Comparison of ENCODE assay signal across 1 cellular context in the genomic region with DNA sequence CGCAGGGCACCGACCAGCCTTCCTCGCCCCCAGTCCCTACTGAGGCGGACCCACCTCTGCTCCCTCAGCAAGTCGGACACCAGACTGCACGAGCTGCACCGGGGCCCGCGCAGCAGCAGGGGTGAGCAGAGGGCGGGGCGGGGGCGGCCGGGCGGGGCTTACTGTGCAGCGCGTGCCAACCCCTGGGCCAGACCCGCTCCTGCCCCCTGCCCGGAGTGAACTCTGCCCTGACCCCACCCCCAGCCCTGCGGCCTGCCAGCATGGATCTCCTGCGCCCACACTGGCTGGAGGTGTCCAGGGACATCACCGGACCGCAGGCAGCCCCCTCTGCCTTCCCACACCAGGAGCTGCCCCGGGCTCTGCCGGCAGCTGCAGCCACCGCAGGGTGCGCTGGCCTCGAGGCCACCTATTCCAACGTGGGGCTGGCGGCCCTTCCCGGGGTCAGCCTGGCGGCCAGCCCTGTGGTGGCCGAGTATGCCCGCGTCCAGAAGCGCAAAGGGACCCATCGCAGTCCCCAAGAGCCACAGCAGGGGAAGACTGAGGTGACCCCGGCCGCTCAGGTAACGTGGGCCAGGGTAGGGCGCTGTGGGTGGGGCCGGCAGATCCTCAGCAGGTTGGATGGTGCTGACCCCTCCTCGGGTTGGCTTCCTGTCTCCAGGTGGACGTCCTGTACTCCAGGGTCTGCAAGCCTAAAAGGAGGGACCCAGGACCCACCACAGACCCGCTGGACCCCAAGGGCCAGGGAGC.
A peak's percentile ranks its signal among the peaks of the same experiment; 100 is the strongest.
TF ChIP-seq lines count a peak whose summit lies in the region.

No MANE protein-coding gene starts in this region.

TF ChIP-seq in HepG2, 621 proteins besides CTCF, POLR2A, EP300 and RAD21 (continued from another document and continues in another):
- TF ChIP-seq, protein P1, sequence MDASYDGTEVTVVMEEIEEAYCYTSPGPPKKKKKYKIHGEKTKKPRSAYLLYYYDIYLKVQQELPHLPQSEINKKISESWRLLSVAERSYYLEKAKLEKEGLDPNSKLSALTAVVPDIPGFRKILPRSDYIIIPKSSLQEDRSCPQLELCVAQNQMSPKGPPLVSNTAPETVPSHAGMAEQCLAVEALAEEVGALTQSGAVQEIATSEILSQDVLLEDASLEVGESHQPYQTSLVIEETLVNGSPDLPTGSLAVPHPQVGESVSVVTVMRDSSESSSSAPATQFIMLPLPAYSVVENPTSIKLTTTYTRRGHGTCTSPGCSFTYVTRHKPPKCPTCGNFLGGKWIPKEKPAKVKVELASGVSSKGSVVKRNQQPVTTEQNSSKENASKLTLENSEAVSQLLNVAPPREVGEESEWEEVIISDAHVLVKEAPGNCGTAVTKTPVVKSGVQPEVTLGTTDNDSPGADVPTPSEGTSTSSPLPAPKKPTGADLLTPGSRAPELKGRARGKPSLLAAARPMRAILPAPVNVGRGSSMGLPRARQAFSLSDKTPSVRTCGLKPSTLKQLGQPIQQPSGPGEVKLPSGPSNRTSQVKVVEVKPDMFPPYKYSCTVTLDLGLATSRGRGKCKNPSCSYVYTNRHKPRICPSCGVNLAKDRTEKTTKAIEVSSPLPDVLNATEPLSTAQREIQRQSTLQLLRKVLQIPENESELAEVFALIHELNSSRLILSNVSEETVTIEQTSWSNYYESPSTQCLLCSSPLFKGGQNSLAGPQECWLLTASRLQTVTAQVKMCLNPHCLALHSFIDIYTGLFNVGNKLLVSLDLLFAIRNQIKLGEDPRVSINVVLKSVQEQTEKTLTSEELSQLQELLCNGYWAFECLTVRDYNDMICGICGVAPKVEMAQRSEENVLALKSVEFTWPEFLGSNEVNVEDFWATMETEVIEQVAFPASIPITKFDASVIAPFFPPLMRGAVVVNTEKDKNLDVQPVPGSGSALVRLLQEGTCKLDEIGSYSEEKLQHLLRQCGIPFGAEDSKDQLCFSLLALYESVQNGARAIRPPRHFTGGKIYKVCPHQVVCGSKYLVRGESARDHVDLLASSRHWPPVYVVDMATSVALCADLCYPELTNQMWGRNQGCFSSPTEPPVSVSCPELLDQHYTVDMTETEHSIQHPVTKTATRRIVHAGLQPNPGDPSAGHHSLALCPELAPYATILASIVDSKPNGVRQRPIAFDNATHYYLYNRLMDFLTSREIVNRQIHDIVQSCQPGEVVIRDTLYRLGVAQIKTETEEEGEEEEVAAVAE (CRISPR knock-in tag; IDR thresholded peaks at IDR 0.05; ENCODE audit: borderline replicate concordance): peak; percentile 90
- TF ChIP-seq SMARCC2 (IDR thresholded peaks at IDR 0.05): no peak
- TF ChIP-seq, protein P2, sequence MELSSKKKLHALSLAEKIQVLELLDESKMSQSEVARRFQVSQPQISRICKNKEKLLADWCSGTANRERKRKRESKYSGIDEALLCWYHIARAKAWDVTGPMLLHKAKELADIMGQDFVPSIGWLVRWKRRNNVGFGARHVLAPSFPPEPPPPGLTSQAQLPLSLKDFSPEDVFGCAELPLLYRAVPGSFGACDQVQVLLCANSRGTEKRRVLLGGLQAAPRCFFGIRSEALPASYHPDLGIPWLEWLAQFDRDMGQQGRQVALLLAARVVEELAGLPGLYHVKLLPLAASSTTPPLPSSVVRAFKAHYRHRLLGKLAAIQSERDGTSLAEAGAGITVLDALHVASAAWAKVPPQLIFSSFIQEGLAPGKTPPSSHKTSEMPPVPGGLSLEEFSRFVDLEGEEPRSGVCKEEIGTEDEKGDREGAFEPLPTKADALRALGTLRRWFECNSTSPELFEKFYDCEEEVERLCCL (CRISPR knock-in tag; IDR thresholded peaks at IDR 0.05; ENCODE audit: borderline replicate concordance): peak; percentile 81
- TF ChIP-seq NR2F2 (IDR thresholded peaks at IDR 0.05; ENCODE audit: borderline replicate concordance, low read depth): peak; percentile 88; the same call in 1 of the 2 replicates
- TF ChIP-seq, protein P3, sequence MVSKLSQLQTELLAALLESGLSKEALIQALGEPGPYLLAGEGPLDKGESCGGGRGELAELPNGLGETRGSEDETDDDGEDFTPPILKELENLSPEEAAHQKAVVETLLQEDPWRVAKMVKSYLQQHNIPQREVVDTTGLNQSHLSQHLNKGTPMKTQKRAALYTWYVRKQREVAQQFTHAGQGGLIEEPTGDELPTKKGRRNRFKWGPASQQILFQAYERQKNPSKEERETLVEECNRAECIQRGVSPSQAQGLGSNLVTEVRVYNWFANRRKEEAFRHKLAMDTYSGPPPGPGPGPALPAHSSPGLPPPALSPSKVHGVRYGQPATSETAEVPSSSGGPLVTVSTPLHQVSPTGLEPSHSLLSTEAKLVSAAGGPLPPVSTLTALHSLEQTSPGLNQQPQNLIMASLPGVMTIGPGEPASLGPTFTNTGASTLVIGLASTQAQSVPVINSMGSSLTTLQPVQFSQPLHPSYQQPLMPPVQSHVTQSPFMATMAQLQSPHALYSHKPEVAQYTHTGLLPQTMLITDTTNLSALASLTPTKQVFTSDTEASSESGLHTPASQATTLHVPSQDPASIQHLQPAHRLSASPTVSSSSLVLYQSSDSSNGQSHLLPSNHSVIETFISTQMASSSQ (IDR thresholded peaks at IDR 0.05; ENCODE audit: low read depth): peak; percentile 65; the same call in 1 of the 2 replicates
- TF ChIP-seq, protein P3 (CRISPR knock-in tag; IDR thresholded peaks at IDR 0.05; ENCODE audit: borderline replicate concordance): peak; percentile 90
- TF ChIP-seq, protein P4, sequence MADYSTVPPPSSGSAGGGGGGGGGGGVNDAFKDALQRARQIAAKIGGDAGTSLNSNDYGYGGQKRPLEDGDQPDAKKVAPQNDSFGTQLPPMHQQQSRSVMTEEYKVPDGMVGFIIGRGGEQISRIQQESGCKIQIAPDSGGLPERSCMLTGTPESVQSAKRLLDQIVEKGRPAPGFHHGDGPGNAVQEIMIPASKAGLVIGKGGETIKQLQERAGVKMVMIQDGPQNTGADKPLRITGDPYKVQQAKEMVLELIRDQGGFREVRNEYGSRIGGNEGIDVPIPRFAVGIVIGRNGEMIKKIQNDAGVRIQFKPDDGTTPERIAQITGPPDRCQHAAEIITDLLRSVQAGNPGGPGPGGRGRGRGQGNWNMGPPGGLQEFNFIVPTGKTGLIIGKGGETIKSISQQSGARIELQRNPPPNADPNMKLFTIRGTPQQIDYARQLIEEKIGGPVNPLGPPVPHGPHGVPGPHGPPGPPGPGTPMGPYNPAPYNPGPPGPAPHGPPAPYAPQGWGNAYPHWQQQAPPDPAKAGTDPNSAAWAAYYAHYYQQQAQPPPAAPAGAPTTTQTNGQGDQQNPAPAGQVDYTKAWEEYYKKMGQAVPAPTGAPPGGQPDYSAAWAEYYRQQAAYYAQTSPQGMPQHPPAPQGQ (CRISPR knock-in tag; IDR thresholded peaks at IDR 0.05; ENCODE audit: borderline replicate concordance): 0 out of 2 replicates have a peak, but pooled peaks have one; percentile 67
- TF ChIP-seq, protein P5, sequence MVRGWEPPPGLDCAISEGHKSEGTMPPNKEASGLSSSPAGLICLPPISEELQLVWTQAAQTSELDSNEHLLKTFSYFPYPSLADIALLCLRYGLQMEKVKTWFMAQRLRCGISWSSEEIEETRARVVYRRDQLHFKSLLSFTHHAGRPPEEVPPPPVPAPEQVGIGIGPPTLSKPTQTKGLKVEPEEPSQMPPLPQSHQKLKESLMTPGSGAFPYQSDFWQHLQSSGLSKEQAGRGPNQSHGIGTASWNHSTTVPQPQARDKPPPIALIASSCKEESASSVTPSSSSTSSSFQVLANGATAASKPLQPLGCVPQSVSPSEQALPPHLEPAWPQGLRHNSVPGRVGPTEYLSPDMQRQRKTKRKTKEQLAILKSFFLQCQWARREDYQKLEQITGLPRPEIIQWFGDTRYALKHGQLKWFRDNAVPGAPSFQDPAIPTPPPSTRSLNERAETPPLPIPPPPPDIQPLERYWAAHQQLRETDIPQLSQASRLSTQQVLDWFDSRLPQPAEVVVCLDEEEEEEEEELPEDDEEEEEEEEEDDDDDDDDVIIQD (CRISPR knock-in tag; IDR thresholded peaks at IDR 0.05; ENCODE audit: low read depth): 0 out of 2 replicates have a peak, but pooled peaks have one; percentile 22
- peak; percentile 81; the same call in 1 of the 2 replicates for TF ChIP-seq BRCA1 (CRISPR knock-in tag; IDR thresholded peaks at IDR 0.05)
- TF ChIP-seq SRSF4 (IDR thresholded peaks at IDR 0.05; ENCODE audit: low read depth, low read length, poor library complexity, severe bottlenecking): peak; percentile 53
- TF ChIP-seq, protein P6, sequence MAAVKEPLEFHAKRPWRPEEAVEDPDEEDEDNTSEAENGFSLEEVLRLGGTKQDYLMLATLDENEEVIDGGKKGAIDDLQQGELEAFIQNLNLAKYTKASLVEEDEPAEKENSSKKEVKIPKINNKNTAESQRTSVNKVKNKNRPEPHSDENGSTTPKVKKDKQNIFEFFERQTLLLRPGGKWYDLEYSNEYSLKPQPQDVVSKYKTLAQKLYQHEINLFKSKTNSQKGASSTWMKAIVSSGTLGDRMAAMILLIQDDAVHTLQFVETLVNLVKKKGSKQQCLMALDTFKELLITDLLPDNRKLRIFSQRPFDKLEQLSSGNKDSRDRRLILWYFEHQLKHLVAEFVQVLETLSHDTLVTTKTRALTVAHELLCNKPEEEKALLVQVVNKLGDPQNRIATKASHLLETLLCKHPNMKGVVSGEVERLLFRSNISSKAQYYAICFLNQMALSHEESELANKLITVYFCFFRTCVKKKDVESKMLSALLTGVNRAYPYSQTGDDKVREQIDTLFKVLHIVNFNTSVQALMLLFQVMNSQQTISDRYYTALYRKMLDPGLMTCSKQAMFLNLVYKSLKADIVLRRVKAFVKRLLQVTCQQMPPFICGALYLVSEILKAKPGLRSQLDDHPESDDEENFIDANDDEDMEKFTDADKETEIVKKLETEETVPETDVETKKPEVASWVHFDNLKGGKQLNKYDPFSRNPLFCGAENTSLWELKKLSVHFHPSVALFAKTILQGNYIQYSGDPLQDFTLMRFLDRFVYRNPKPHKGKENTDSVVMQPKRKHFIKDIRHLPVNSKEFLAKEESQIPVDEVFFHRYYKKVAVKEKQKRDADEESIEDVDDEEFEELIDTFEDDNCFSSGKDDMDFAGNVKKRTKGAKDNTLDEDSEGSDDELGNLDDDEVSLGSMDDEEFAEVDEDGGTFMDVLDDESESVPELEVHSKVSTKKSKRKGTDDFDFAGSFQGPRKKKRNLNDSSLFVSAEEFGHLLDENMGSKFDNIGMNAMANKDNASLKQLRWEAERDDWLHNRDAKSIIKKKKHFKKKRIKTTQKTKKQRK (IDR thresholded peaks at IDR 0.05; ENCODE audit: low read length): no peak
- peak; percentile 74 for TF ChIP-seq ZNF543 (CRISPR knock-in tag; IDR thresholded peaks at IDR 0.05)
- TF ChIP-seq ZFX (CRISPR knock-in tag; IDR thresholded peaks at IDR 0.05; ENCODE audit: low read depth): peak; percentile 98
- TF ChIP-seq, protein P7, sequence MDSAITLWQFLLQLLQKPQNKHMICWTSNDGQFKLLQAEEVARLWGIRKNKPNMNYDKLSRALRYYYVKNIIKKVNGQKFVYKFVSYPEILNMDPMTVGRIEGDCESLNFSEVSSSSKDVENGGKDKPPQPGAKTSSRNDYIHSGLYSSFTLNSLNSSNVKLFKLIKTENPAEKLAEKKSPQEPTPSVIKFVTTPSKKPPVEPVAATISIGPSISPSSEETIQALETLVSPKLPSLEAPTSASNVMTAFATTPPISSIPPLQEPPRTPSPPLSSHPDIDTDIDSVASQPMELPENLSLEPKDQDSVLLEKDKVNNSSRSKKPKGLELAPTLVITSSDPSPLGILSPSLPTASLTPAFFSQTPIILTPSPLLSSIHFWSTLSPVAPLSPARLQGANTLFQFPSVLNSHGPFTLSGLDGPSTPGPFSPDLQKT (CRISPR knock-in tag; IDR thresholded peaks at IDR 0.05; ENCODE audit: borderline replicate concordance): 0 out of 2 replicates have a peak, but pooled peaks have one; percentile 68
- no peak for TF ChIP-seq FOXJ3 (CRISPR knock-in tag; IDR thresholded peaks at IDR 0.05; ENCODE audit: borderline replicate concordance)
- TF ChIP-seq, protein P8, sequence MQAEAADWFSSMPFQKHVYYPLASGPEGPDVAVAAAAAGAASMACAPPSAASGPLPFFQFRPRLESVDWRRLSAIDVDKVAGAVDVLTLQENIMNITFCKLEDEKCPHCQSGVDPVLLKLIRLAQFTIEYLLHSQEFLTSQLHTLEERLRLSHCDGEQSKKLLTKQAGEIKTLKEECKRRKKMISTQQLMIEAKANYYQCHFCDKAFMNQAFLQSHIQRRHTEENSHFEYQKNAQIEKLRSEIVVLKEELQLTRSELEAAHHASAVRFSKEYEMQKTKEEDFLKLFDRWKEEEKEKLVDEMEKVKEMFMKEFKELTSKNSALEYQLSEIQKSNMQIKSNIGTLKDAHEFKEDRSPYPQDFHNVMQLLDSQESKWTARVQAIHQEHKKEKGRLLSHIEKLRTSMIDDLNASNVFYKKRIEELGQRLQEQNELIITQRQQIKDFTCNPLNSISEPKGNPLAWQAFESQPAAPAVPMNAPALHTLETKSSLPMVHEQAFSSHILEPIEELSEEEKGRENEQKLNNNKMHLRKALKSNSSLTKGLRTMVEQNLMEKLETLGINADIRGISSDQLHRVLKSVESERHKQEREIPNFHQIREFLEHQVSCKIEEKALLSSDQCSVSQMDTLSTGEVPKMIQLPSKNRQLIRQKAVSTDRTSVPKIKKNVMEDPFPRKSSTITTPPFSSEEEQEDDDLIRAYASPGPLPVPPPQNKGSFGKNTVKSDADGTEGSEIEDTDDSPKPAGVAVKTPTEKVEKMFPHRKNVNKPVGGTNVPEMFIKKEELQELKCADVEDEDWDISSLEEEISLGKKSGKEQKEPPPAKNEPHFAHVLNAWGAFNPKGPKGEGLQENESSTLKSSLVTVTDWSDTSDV (CRISPR knock-in tag; IDR thresholded peaks at IDR 0.05): no peak
- TF ChIP-seq ZNF24 (IDR thresholded peaks at IDR 0.05): no peak
- peak; percentile 90; the same call in 1 of the 2 replicates for TF ChIP-seq ZNF431 (CRISPR knock-in tag; IDR thresholded peaks at IDR 0.05; ENCODE audit: borderline replicate concordance, low read depth)
- TF ChIP-seq ZNF720 (CRISPR knock-in tag; IDR thresholded peaks at IDR 0.05): no peak
- TF ChIP-seq, protein P9, sequence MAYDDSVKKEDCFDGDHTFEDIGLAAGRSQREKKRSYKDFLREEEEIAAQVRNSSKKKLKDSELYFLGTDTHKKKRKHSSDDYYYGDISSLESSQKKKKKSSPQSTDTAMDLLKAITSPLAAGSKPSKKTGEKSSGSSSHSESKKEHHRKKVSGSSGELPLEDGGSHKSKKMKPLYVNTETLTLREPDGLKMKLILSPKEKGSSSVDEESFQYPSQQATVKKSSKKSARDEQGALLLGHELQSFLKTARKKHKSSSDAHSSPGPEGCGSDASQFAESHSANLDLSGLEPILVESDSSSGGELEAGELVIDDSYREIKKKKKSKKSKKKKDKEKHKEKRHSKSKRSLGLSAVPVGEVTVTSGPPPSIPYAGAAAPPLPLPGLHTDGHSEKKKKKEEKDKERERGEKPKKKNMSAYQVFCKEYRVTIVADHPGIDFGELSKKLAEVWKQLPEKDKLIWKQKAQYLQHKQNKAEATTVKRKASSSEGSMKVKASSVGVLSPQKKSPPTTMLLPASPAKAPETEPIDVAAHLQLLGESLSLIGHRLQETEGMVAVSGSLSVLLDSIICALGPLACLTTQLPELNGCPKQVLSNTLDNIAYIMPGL (CRISPR knock-in tag; IDR thresholded peaks at IDR 0.05; ENCODE audit: borderline replicate concordance in 1 of 2, low read depth in 1 of 2): peak; percentile 69 to 92; a peak in 3 of 4 replicates
